39 cellular contexts compared by ENCODE assay signal in the genomic region with DNA sequence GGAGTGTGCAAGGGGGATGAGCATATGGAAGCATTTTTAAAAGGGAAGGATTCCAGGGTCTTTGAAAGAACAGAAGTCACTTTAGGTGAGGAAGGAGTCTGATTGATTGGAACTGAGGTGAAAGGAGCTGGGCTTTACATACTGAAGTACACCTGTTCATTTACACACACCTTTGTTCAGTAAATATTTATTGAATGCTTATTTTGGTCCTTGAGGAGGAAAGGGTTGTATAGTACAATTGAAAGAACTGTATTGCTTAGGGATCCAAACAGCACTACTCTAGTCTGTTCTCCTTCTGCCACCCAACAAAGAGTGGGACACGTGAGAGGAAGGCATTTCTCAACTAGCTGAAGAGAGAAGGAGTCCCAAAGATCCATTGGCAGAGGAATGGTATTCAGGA.
"Had no signal": no experiment of that assay in that cellular context is flagged by ENCODE, and none has a peak within 500 bp of the region (broad histone marks: within the 10 kb centered on the region; RNA-seq: fewer than 3 reads in every experiment).

No MANE protein-coding gene starts in this region.

- H3K9me3 ChIP-seq: adrenal gland, breast epithelium, esophagus muscularis mucosa, gastrocnemius medialis, heart left ventricle had no signal

- H3K36me3 ChIP-seq: breast epithelium had no signal

- DNase-seq: activated B cell treated with CpG ODN at 0.5 μM for 24 hours; activated CD4-positive, alpha-beta memory T cell treated with anti-CD3 and anti-CD28 coated beads for 36 hours; activated CD4-positive, alpha-beta T cell treated with anti-CD3 and anti-CD28 coated beads for 48 hours; activated CD4-positive, alpha-beta T cell treated with anti-CD3 and anti-CD28 coated beads, Interleukin-2, amount 50 U/mL, for 1 hour; activated CD8-positive, alpha-beta memory T cell treated with anti-CD3 and anti-CD28 coated beads, Interleukin-2, amount 10 ng/mL, durations not matched to agents 7 days and 5 days; activated CD8-positive, alpha-beta memory T cell treated with anti-CD3 and anti-CD28 coated beads, Interleukin-2, amount 50 U/mL, for 4 hours; activated CD8-positive, alpha-beta T cell treated with anti-CD3 and anti-CD28 coated beads, Interleukin-2, amount 10 ng/mL, durations not matched to agents 7 days and 5 days; activated effector memory CD4-positive, alpha-beta T cell treated with anti-CD3 and anti-CD28 coated beads, Interleukin-2, amount 50 U/mL, for 16 hours; activated naive CD4-positive, alpha-beta T cell treated with anti-CD3 and anti-CD28 coated beads for 36 hours; activated naive CD8-positive, alpha-beta T cell treated with anti-CD3 and anti-CD28 coated beads for 36 hours; activated naive CD8-positive, alpha-beta T cell treated with anti-CD3 and anti-CD28 coated beads, Interleukin-2, amount 50 U/mL, for 24 hours; activated T-cell treated with anti-CD3 and anti-CD28 coated beads, Interleukin-2, amount 50 U/mL, for 24 hours; activated T-cell treated with anti-CD3 and anti-CD28 coated beads, Interleukin-2, amount 50 U/mL, for 72 hours; adrenal gland; amygdala; aorta; dorsolateral prefrontal cortex; effector memory CD4-positive, alpha-beta T cell; endodermal cell; erythroblast; foreskin keratinocyte; gastrocnemius medialis; glutamatergic neuron; heart left ventricle; T-cell; T1000; WERI-Rb-1 had no signal

- H3K4me3 ChIP-seq: adrenal gland, breast epithelium, coronary artery, dorsolateral prefrontal cortex, esophagus muscularis mucosa, gastrocnemius medialis, heart left ventricle, hepatocyte had no signal

- H3K27ac Mint-ChIP-seq: activated B cell treated with CpG ODN at 0.5 μM for 24 hours; activated CD4-positive, alpha-beta memory T cell treated with anti-CD3 and anti-CD28 coated beads for 36 hours; activated CD8-positive, alpha-beta memory T cell treated with anti-CD3 and anti-CD28 coated beads, Interleukin-2, amount 10 ng/mL, durations not matched to agents 7 days and 5 days; activated CD8-positive, alpha-beta T cell treated with anti-CD3 and anti-CD28 coated beads, Interleukin-2, amount 10 ng/mL, durations not matched to agents 7 days and 5 days; activated naive CD4-positive, alpha-beta T cell treated with anti-CD3 and anti-CD28 coated beads for 36 hours; activated naive CD4-positive, alpha-beta T cell treated with anti-CD3 and anti-CD28 coated beads, Interleukin-2, amount 50 U/mL, for 24 hours; activated naive CD8-positive, alpha-beta T cell treated with anti-CD3 and anti-CD28 coated beads for 36 hours; activated naive CD8-positive, alpha-beta T cell treated with anti-CD3 and anti-CD28 coated beads, Interleukin-2, amount 50 U/mL, for 24 hours; activated T-cell treated with anti-CD3 and anti-CD28 coated beads, Interleukin-2, amount 50 U/mL, for 24 hours; activated T-cell treated with anti-CD3 and anti-CD28 coated beads, Interleukin-2, amount 50 U/mL, for 72 hours; activated T-helper 2 cell treated with anti-CD3 and anti-CD28 coated beads, Interferon-gamma antibody, Interleukin-2, Interleukin-4, amounts not matched to agents 10 μg/mL and 5 μg/mL and 100 μg/mL, durations not matched to agents 14 hours and 24 hours and 36 hours; brain; dendritic cell treated with granulocyte-macrophage colony-stimulating factor and Interleukin-4, amounts not matched to agents 40 ng/mL and 50 ng/mL, for 4 days; endodermal cell; T-cell; T-helper 1 cell treated with Interleukin-12 subunit alpha and Interleukin-12 subunit beta and Interleukin-4 antibody, amounts not matched to agents 30 μg/mL and 1 μg/mL, for 36 hours; T-helper 2 cell treated with Interferon-gamma antibody and Interleukin-4, amounts not matched to agents 5 μg/mL and 100 μg/mL, for 36 hours had no signal

- H3K27me3 ChIP-seq: adrenal gland, breast epithelium, dorsolateral prefrontal cortex, esophagus muscularis mucosa, foreskin keratinocyte, gastrocnemius medialis, heart left ventricle, hepatocyte had no signal

- H3K4me1 Mint-ChIP-seq: activated B cell treated with CpG ODN at 0.5 μM for 24 hours; activated naive CD4-positive, alpha-beta T cell treated with anti-CD3 and anti-CD28 coated beads, Interleukin-2, amount 50 U/mL, for 24 hours; activated naive CD8-positive, alpha-beta T cell treated with anti-CD3 and anti-CD28 coated beads, Interleukin-2, amount 50 U/mL, for 24 hours; brain; endodermal cell; T-cell had no signal

- ATAC-seq: activated CD4-positive, CD25-positive, alpha-beta regulatory T cell treated with anti-CD3 and anti-CD28 coated beads, Interleukin-2, amount 50 U/mL, for 24 hours; activated CD8-positive, alpha-beta memory T cell treated with anti-CD3 and anti-CD28 coated beads, Interleukin-2, amount 10 ng/mL, durations not matched to agents 7 days and 5 days; activated CD8-positive, alpha-beta T cell treated with anti-CD3 and anti-CD28 coated beads, Interleukin-2, amount 10 ng/mL, durations not matched to agents 7 days and 5 days; activated naive CD8-positive, alpha-beta T cell treated with anti-CD3 and anti-CD28 coated beads, Interleukin-2, amount 50 U/mL, for 24 hours; activated T-cell treated with anti-CD3 and anti-CD28 coated beads, Interleukin-2, amount 50 U/mL, for 72 hours; foreskin keratinocyte; gastrocnemius medialis; heart left ventricle; T-cell had no signal

- H3K9me3 Mint-ChIP-seq: activated B cell treated with CpG ODN at 0.5 μM for 24 hours; activated CD4-positive, alpha-beta memory T cell treated with anti-CD3 and anti-CD28 coated beads for 36 hours; activated naive CD4-positive, alpha-beta T cell treated with anti-CD3 and anti-CD28 coated beads for 36 hours; activated naive CD4-positive, alpha-beta T cell treated with anti-CD3 and anti-CD28 coated beads, Interleukin-2, amount 50 U/mL, for 24 hours; activated naive CD8-positive, alpha-beta T cell treated with anti-CD3 and anti-CD28 coated beads for 36 hours; activated naive CD8-positive, alpha-beta T cell treated with anti-CD3 and anti-CD28 coated beads, Interleukin-2, amount 50 U/mL, for 24 hours; activated T-cell treated with anti-CD3 and anti-CD28 coated beads, Interleukin-2, amount 50 U/mL, for 24 hours; activated T-cell treated with anti-CD3 and anti-CD28 coated beads, Interleukin-2, amount 50 U/mL, for 72 hours; activated T-helper 2 cell treated with anti-CD3 and anti-CD28 coated beads, Interferon-gamma antibody, Interleukin-2, Interleukin-4, amounts not matched to agents 10 μg/mL and 5 μg/mL and 100 μg/mL, durations not matched to agents 14 hours and 24 hours and 36 hours; brain; central memory CD8-positive, alpha-beta T cell; dendritic cell treated with granulocyte-macrophage colony-stimulating factor and Interleukin-4, amounts not matched to agents 40 ng/mL and 50 ng/mL, for 4 days; endodermal cell; T-cell; T-helper 1 cell treated with Interleukin-12 subunit alpha and Interleukin-12 subunit beta and Interleukin-4 antibody, amounts not matched to agents 30 μg/mL and 1 μg/mL, for 36 hours; T-helper 2 cell treated with Interferon-gamma antibody and Interleukin-4, amounts not matched to agents 5 μg/mL and 100 μg/mL, for 36 hours had no signal

- H3K4me1 ChIP-seq: adrenal gland, breast epithelium, esophagus muscularis mucosa, foreskin keratinocyte, gastrocnemius medialis, heart left ventricle had no signal

- H3K4me3 Mint-ChIP-seq: activated B cell treated with CpG ODN at 0.5 μM for 24 hours; activated CD4-positive, alpha-beta memory T cell treated with anti-CD3 and anti-CD28 coated beads for 36 hours; activated CD8-positive, alpha-beta memory T cell treated with anti-CD3 and anti-CD28 coated beads, Interleukin-2, amount 10 ng/mL, durations not matched to agents 7 days and 5 days; activated CD8-positive, alpha-beta T cell treated with anti-CD3 and anti-CD28 coated beads, Interleukin-2, amount 10 ng/mL, durations not matched to agents 7 days and 5 days; activated naive CD4-positive, alpha-beta T cell treated with anti-CD3 and anti-CD28 coated beads for 36 hours; activated naive CD4-positive, alpha-beta T cell treated with anti-CD3 and anti-CD28 coated beads, Interleukin-2, amount 50 U/mL, for 24 hours; activated naive CD8-positive, alpha-beta T cell treated with anti-CD3 and anti-CD28 coated beads for 36 hours; activated naive CD8-positive, alpha-beta T cell treated with anti-CD3 and anti-CD28 coated beads, Interleukin-2, amount 50 U/mL, for 24 hours; activated T-cell treated with anti-CD3 and anti-CD28 coated beads, Interleukin-2, amount 50 U/mL, for 24 hours; activated T-cell treated with anti-CD3 and anti-CD28 coated beads, Interleukin-2, amount 50 U/mL, for 72 hours; brain; central memory CD8-positive, alpha-beta T cell; dendritic cell treated with granulocyte-macrophage colony-stimulating factor and Interleukin-4, amounts not matched to agents 40 ng/mL and 50 ng/mL, for 4 days; endodermal cell; T-cell; T-helper 1 cell treated with Interleukin-12 subunit alpha and Interleukin-12 subunit beta and Interleukin-4 antibody, amounts not matched to agents 30 μg/mL and 1 μg/mL, for 36 hours; T-helper 2 cell treated with Interferon-gamma antibody and Interleukin-4, amounts not matched to agents 5 μg/mL and 100 μg/mL, for 36 hours had no signal

- H3K27ac ChIP-seq: adrenal gland, breast epithelium, coronary artery, dorsolateral prefrontal cortex, esophagus muscularis mucosa, foreskin keratinocyte, gastrocnemius medialis, heart left ventricle, hepatocyte, WERI-Rb-1 had no signal

- H3K27me3 Mint-ChIP-seq: activated B cell treated with CpG ODN at 0.5 μM for 24 hours; activated CD4-positive, alpha-beta memory T cell treated with anti-CD3 and anti-CD28 coated beads for 36 hours; activated CD8-positive, alpha-beta memory T cell treated with anti-CD3 and anti-CD28 coated beads, Interleukin-2, amount 10 ng/mL, durations not matched to agents 7 days and 5 days; activated naive CD4-positive, alpha-beta T cell treated with anti-CD3 and anti-CD28 coated beads, Interleukin-2, amount 50 U/mL, for 24 hours; activated naive CD8-positive, alpha-beta T cell treated with anti-CD3 and anti-CD28 coated beads for 36 hours; activated naive CD8-positive, alpha-beta T cell treated with anti-CD3 and anti-CD28 coated beads, Interleukin-2, amount 50 U/mL, for 24 hours; activated T-cell treated with anti-CD3 and anti-CD28 coated beads, Interleukin-2, amount 50 U/mL, for 24 hours; brain; central memory CD8-positive, alpha-beta T cell; dendritic cell treated with granulocyte-macrophage colony-stimulating factor and Interleukin-4, amounts not matched to agents 40 ng/mL and 50 ng/mL, for 4 days; T-cell had no signal
